In the genomic region with DNA sequence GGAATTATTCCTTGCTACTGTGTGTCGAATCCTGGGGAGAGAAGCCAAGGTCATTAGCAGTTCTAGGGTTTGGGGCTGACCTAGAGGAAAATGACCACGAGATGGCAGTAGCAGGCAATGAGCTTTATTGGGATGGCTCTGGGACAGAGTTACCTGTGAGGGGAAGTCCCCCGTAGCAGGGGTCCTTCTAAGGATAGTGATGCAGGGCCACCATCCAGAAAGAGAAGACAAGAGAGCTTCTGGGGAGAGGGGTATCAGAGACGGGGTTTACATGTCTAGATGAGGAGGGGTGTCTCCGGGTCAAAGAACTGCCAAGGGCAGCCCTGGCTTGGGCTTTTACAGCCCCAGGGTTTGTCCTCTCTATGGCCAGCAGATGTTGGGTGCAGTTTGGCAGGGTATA, we compare ENCODE assay signal across 8 cellular contexts. TPM values are rescaled to one million over a fixed set of nuclear protein-coding genes. Genes with fewer than 3 reads are reported as not detected.
DNase-seq lines count a peak whose midpoint lies in the region; ATAC-seq and TF ChIP-seq lines count a peak whose summit lies in the region.

No MANE protein-coding gene starts in this region.

- 19 to 21% (median 20%) methylated on average over 5 of the region's 5 CpGs for WGBS in psoas muscle, 3 donors

- intact Hi-C loops in psoas muscle (cut with DNase I): loop anchor here (1.0 to 10.0 kb wide), 3 partner anchors 60 to 338 kb away; a partner anchor contains a TSS

- H3K9me3 ChIP-seq in cardiac muscle cell (ENCODE audit: low read depth) (no peaks in the 10 kb centered on the region), psoas muscle (no peaks in the 10 kb centered on the region), MG63 (no peaks in the 10 kb centered on the region)

- no peak overlapping the region for H3K27ac ChIP-seq in HL-60 (replicated peaks)
- H3K27ac ChIP-seq in cardiac muscle cell: no peak overlapping the region
- peak overlapping the region; percentile 36 for H3K27ac ChIP-seq in psoas muscle

- H3K27me3 ChIP-seq in HL-60 (ENCODE audit: insufficient read depth, poor library complexity, severe bottlenecking) (no peaks in the 10 kb centered on the region), cardiac muscle cell (no peaks in the 10 kb centered on the region), psoas muscle (ENCODE audit: insufficient read depth in 3 of 3, low read length in 2 of 3) (no peaks in the 10 kb centered on the region), MG63 (no peaks in the 10 kb centered on the region)

- no peak overlapping the region for H3K4me3 ChIP-seq in HL-60 (replicated peaks; ENCODE audit: insufficient read depth, low read length)
- no peak overlapping the region for H3K4me3 ChIP-seq in cardiac muscle cell
- no peak overlapping the region for H3K4me3 ChIP-seq in psoas muscle
- H3K4me3 ChIP-seq in MG63: no peak overlapping the region

- H3K36me3 ChIP-seq in cardiac muscle cell (no peaks in the 10 kb centered on the region), psoas muscle (ENCODE audit: insufficient read depth in 1 of 2, low read depth in 1 of 2) (no peaks in the 10 kb centered on the region), MG63 (no peaks in the 10 kb centered on the region)

- no peaks in the 10 kb centered on the region for H3K4me1 ChIP-seq in cardiac muscle cell (ENCODE audit: low read depth)
- peaks cover 9% of the 10 kb centered on the region for H3K4me1 ChIP-seq in psoas muscle

- TF ChIP-seq CTCF in HL-60 (IDR thresholded peaks at IDR 0.05; ENCODE audit: insufficient read depth, low read length) (peak; percentile 17), cardiac muscle cell (IDR thresholded peaks at IDR 0.05; ENCODE audit: low read depth, low read length) (peak; percentile 81), psoas muscle (IDR thresholded peaks at IDR 0.05) (peak; percentile 72)

- ATAC-seq in psoas muscle: peak; percentile 87 to 94 (median 92)
- ATAC-seq in HG02840 (IDR thresholded peaks at IDR 0.05; ENCODE audit: low FRiP score, unreplicated experiment): no peak

- DNase-seq in COLO668 (lab: John Stamatoyannopoulos, UW; ENCODE audit: unreplicated experiment) (peak; percentile 44), HL-60 (ENCODE audit: low read depth in 1 of 2, low spot score in 1 of 2) (peak in 1 of 2 experiments; percentile 29), NCI-H774 (lab: John Stamatoyannopoulos, UW) (peak; percentile 4), cardiac muscle cell (ENCODE audit: low read depth in 1 of 2, low spot score in 1 of 2) (peak; percentile 70 to 88), psoas muscle (peak in 1 of 2 donors; percentile 49), MG63 (no peak)
- peak; percentile 71 for DNase-seq in activated effector memory CD4-positive, alpha-beta T cell treated with anti-CD3 and anti-CD28 coated beads, Interleukin-2, amount 50 U/mL, for 16 hours

RNA-seq across cellular contexts. Expression of a gene that starts 6.4 kb away (rescaled TPM):
- total RNA-seq in cardiac muscle cell (not detected in 2 replicates), psoas muscle (not detected)
- polyA plus RNA-seq in cardiac muscle cell (not detected in 2 replicates), psoas muscle (under 1 TPM in 1 of 3 donors, not detected in 2; 0.03 TPM)
- total RNA-seq in MG63 (2014; rRNA removed; shearing (Covaris generic); ENCODE audit: low replicate concordance): not detected in 2 replicates

RNA-seq across cellular contexts. Expression of a gene that starts 11.6 kb away (rescaled TPM):
- 47.4 and 57.1 TPM in 2 replicates for total RNA-seq in cardiac muscle cell
- 51.5 and 69.3 TPM in 2 replicates for polyA plus RNA-seq in cardiac muscle cell
- total RNA-seq in psoas muscle: 10 to 100 TPM; 31.3 to 63.2 (median 46.3) TPM
- 10 to 100 TPM; 28.5 to 54.4 (median 35.5) TPM for polyA plus RNA-seq in psoas muscle
- total RNA-seq in MG63 (2014; rRNA removed; shearing (Covaris generic); ENCODE audit: low replicate concordance): 34.0 and 63.2 TPM in 2 replicates

RNA-seq across cellular contexts. Expression of a gene that starts 17.5 kb away (rescaled TPM):
- 176 and 184 TPM in 2 replicates for total RNA-seq in cardiac muscle cell
- 269 TPM in 2 replicates for polyA plus RNA-seq in cardiac muscle cell
- 100 to 1,000 TPM; 248 to 524 (median 400) TPM for total RNA-seq in psoas muscle
- 100 to 1,000 TPM in 2 of 3 donors, 10 to 100 TPM in 1; 20.7 to 318 (median 210) TPM for polyA plus RNA-seq in psoas muscle
- total RNA-seq in MG63 (2014; rRNA removed; shearing (Covaris generic); ENCODE audit: low replicate concordance): not detected in 2 replicates

Comparison
In these comparisons a context has a peak if more than half of its experiments do, and no peak if none do; other contexts are left out.
1. CTCF ChIP-seq: peak in every context shown above with its lines; median percentile 81 in cardiac muscle cell; 72 in psoas muscle; 17 in HL-60.
2. RNA of a gene that starts 17.5 kb away (total RNA-seq): 248 to 524 TPM in psoas muscle and 176 to 184 TPM in cardiac muscle cell; not detected in MG63; every median in the first group is over 100 times any median in the second.